In the genomic region with DNA sequence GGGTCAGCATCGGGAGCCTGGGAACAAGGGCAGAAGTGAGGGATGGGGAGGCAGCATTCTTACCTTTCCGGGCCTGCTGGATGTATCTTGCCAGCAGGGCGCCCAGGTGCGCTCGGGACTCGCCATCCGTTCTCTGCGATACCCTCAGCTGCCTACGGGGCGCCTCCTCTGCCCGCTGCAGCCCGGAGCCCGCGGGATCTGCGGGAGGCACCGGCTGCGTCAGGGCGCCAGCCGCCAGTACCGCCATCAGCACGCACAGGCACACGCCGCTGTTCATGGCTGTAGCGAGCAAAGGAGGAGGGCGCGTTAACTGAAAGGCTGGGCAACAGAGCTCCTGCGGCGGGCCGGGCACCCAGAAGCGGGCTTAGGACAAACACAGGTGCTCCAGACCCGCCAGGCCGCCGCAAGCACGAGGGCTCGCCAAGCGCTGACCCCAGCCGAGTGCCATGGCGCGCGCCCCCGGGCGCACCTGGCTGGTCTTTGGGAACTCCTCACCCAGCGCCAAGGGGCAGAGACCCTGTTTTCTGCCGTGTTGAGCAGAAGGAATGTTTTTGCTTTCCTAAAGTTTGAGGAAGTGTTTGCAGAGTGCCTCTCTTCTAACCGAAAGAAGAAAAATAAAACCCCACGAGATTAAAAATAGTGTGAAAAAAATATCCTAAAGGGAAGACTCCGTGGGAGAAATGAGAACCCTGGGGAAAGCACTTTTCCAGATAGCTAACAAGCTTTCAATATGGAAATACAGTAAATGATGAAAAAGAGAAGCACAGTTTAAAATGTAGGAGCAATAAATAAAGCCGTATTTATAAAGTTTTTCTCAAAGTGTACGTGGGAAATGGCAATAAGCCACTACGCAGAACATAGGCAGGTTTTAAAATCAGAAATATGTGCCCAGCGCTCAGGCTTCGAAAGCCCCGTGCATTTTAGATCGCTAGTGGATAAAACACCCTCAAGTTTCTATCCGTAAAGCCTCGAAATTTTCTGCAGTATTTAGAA, we compare ENCODE assay signal across 10 cellular contexts. TPM values are rescaled to one million over a fixed set of nuclear protein-coding genes. Genes with fewer than 3 reads are reported as not detected.
DNase-seq lines count a peak whose midpoint lies in the region; ATAC-seq and FAIRE-seq lines count a peak whose summit lies in the region.
"Had no signal": no experiment of that assay in that cellular context is flagged by ENCODE, and none has a peak within 500 bp of the region (broad histone marks: within the 10 kb centered on the region; RNA-seq: fewer than 3 reads in every experiment).

No MANE protein-coding gene starts in this region.

- POLR2A ChIA-PET in naive thymus-derived CD8-positive, alpha-beta T cell (lab: Charles Lee) = interaction anchor here (0.6 kb wide), 1 partner anchor 199 kb away, joined by 3 read pairs; no protein-coding TSS in a partner anchor

- H3K4me3 Mint-ChIP-seq in naive thymus-derived CD8-positive, alpha-beta T cell = peak overlapping the region in 8 of 10 donors; percentile 38 to 76 (median 69)

- peaks cover 0 to 2% (median 0%) of the 10 kb centered on the region in 9 donors for H3K9me3 Mint-ChIP-seq in naive thymus-derived CD8-positive, alpha-beta T cell

- peaks cover 22 to 96% (median 63%) of the 10 kb centered on the region in 5 donors for H3K27me3 Mint-ChIP-seq in naive thymus-derived CD8-positive, alpha-beta T cell

- H3K4me1 Mint-ChIP-seq in naive thymus-derived CD8-positive, alpha-beta T cell = peaks cover 13 to 23% (median 19%) of the 10 kb centered on the region in 4 donors

- FAIRE-seq in urothelium cell line (lab: Jason Lieb, UNC) = no peak

- DNase-seq in COR-L47 (lab: John Stamatoyannopoulos, UW) (peak; percentile 31), NCI-H1092 (lab: John Stamatoyannopoulos, UW) (peak; percentile 23), dermis blood vessel endothelial cell (peak; percentile 2), HuH-7.5 (ENCODE audit: low spot score) (no peak), urothelium cell line (ENCODE audit: low spot score) (no peak)
- DNase-seq in naive thymus-derived CD8-positive, alpha-beta T cell = peak in 3 of 10 donors; percentile 2 to 35 (median 35)
- DNase-seq in effector CD4-positive, alpha-beta T cell = no peak
- DNase-seq: activated CD4-positive, alpha-beta T cell treated with anti-CD3 and anti-CD28 coated beads for 4 hours had no signal

- H3K36me3 Mint-ChIP-seq in naive thymus-derived CD8-positive, alpha-beta T cell = peaks cover 0 to 2% (median 0%) of the 10 kb centered on the region in 3 donors

- ATAC-seq in naive thymus-derived CD8-positive, alpha-beta T cell = peak; percentile 81 to 89
- no peak for ATAC-seq in HG03571 (IDR thresholded peaks at IDR 0.05; ENCODE audit: unreplicated experiment)

- peak overlapping the region in 1 of 10 donors; percentile 9 for H3K27ac Mint-ChIP-seq in naive thymus-derived CD8-positive, alpha-beta T cell

RNA-seq across cellular contexts. Expression of a gene that starts 2.3 kb away (rescaled TPM):
- total RNA-seq in dermis blood vessel endothelial cell = not detected in 2 replicates
- not detected for total RNA-seq in naive thymus-derived CD8-positive, alpha-beta T cell
- polyA plus RNA-seq in naive thymus-derived CD8-positive, alpha-beta T cell = not detected
- total RNA-seq: urinary bladder had no signal
- polyA plus RNA-seq: urinary bladder had no signal

Comparison
In these comparisons a context has a peak if more than half of its experiments do, and no peak if none do; other contexts are left out.
1. DNase-seq: peak in COR-L47 (single experiment), NCI-H1092 (single experiment) and dermis blood vessel endothelial cell (single experiment); none in effector CD4-positive, alpha-beta T cell (single experiment), HuH-7.5 (single experiment) and urothelium cell line (single experiment).